In the genomic region with DNA sequence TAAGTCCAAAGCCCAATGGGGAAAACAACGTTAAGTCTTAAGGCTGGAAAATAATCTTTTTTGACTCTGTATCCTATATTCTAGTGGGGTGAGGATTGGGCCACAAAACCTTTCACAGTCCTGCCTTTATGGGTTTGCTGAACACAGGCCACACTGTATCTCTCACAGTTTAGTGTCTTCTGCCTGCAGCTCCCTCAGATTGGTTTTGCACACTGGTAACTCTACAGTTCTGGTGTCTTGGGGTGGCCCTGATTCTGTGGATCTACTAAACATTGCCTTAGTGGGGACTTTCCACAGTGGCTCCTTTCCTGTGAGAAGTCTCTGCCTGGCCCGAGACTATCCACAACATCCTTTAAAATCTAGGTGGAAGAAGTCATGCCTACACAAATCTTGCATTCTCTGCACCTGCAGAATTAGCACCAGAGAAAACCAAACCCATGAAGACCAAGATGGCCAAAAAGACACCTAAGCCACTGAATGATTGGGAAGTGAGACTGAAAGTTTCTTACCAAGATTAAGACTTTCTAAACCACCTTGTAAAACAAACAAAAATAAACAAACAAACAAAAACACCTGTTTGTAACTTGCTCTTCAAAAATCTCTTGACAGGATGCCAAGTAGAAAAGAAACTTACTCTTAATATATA, we compare ENCODE assay signal across 27 cellular contexts.
"Had no signal": no experiment of that assay in that cellular context is flagged by ENCODE, and none has a peak within 500 bp of the region (broad histone marks: within the 10 kb centered on the region; RNA-seq: fewer than 3 reads in every experiment).

No MANE protein-coding gene starts in this region.

- H3K27ac ChIP-seq: ascending aorta, body of pancreas, coronary artery, SK-N-MC had no signal

- H3K36me3 ChIP-seq: ascending aorta had no signal

- DNase-seq: activated CD4-positive, alpha-beta T cell treated with anti-CD3 and anti-CD28 coated beads for 48 hours; activated CD4-positive, alpha-beta T cell treated with anti-CD3 and anti-CD28 coated beads, Interleukin-2, amount 50 U/mL, for 4 hours; activated CD4-positive, CD25-positive, alpha-beta regulatory T cell treated with anti-CD3 and anti-CD28 coated beads, Interleukin-2, amount 50 U/mL, for 72 hours; activated CD8-positive, alpha-beta T cell treated with anti-CD3 and anti-CD28 coated beads, Interleukin-2, amount 10 ng/mL, durations not matched to agents 7 days and 5 days; activated effector memory CD4-positive, alpha-beta T cell treated with Interleukin-2 at 50 U/mL for 16 hours; activated naive CD4-positive, alpha-beta T cell; activated naive CD8-positive, alpha-beta T cell treated with anti-CD3 and anti-CD28 coated beads, Interleukin-2, amount 50 U/mL, for 24 hours; activated T-cell treated with anti-CD3 and anti-CD28 coated beads, Interleukin-2, amount 50 U/mL, for 24 hours; amniotic stem cell; body of pancreas; central memory CD4-positive, alpha-beta T cell; NCI-H1048; NCI-H1930; NCI-H2171; NCI-H2227 treated with DMSO at 0.1 percent for 48 hours; NCI-H446 treated with DMSO at 0.1 percent for 48 hours; NCI-H526; NCI-H774; RPMI8226; T-helper 17 cell; T-helper 9 cell had no signal

- ATAC-seq: activated CD8-positive, alpha-beta T cell treated with anti-CD3 and anti-CD28 coated beads, Interleukin-2, amount 10 ng/mL, durations not matched to agents 7 days and 5 days; activated naive CD8-positive, alpha-beta T cell treated with anti-CD3 and anti-CD28 coated beads, Interleukin-2, amount 50 U/mL, for 24 hours; body of pancreas; Panc1; Right ventricle myocardium inferior; T-helper 17 cell; WTC11 had no signal

- H3K27me3 ChIP-seq: ascending aorta, body of pancreas had no signal

- H3K4me3 ChIP-seq: ascending aorta, body of pancreas, coronary artery, SK-N-MC had no signal

- H3K4me1 ChIP-seq: ascending aorta, body of pancreas had no signal

- H3K9me3 ChIP-seq: ascending aorta, body of pancreas had no signal
